14 cellular contexts compared by ENCODE assay signal in genomic region chr1:10031461-10031860, GRCh38. TPM values are rescaled to one million over a fixed set of nuclear protein-coding genes. Genes with fewer than 3 reads are reported as not detected.
DNase-seq lines count a peak whose midpoint lies in the region; ATAC-seq, FAIRE-seq and TF ChIP-seq lines count a peak whose summit lies in the region.
"Had no signal": no experiment of that assay in that cellular context is flagged by ENCODE, and none has a peak within 500 bp of the region (broad histone marks: within the 10 kb centered on the region; RNA-seq: fewer than 3 reads in every experiment).

No MANE protein-coding gene starts in this region.

- H3K4me1 ChIP-seq in HepG2 (ENCODE audit: insufficient read depth, low read length): peaks cover 11% of the 10 kb centered on the region
- peaks cover 0 to 16% (median 2%) of the 10 kb centered on the region in 4 donors for H3K4me1 ChIP-seq in right lobe of liver
- H3K4me1 ChIP-seq in hepatocyte (ENCODE audit: insufficient read depth): peaks cover 4% of the 10 kb centered on the region

- H3K27ac ChIP-seq in HepG2 (ENCODE audit: extremely low read length, insufficient read depth, low read length) (no peak overlapping the region), right lobe of liver (no peak overlapping the region), SK-N-MC (peak overlapping the region; percentile 94), hepatocyte (no peak overlapping the region)

- ATAC-seq in HepG2 (no peak), right lobe of liver (no peak)

- intact Hi-C loops in HepG2 (cut with micrococcal nuclease; ENCODE audit: unreplicated experiment) (no loop called here), right lobe of liver (cut with DNase I) (loop anchor here in 1 of 2 donors (10.0 kb wide), 1 partner anchor 157 kb away; no protein-coding TSS in a partner anchor)

- no peak overlapping the region for H3K9ac ChIP-seq in HepG2 (ENCODE audit: insufficient read depth, low read depth, low read length)
- no peak overlapping the region for H3K9ac ChIP-seq in SK-N-MC (ENCODE audit: insufficient read length)

- no peaks in the 10 kb centered on the region for H3K9me3 ChIP-seq in HepG2 (ENCODE audit: low read length)
- no peaks in the 10 kb centered on the region for H3K9me3 ChIP-seq in right lobe of liver
- H3K9me3 ChIP-seq in SK-N-MC (ENCODE audit: low read depth, low read length): no peaks in the 10 kb centered on the region
- no peaks in the 10 kb centered on the region for H3K9me3 ChIP-seq in hepatocyte (ENCODE audit: low read depth)
- H3K9me3 ChIP-seq: tibial nerve had no signal

- in situ Hi-C loops in HepG2 (cut with HindIII; ENCODE audit: extremely low pct_ligation_motif_present, low pct_unique_long_range_greater_than_20kb) (loop anchor here (5.0 to 10.0 kb wide), 2 partner anchors 89 to 157 kb away; partner anchors contain the start of genes LZIC and NMNAT1), KBM-7 (cut with MboI; ENCODE audit: low pct_unique_long_range_greater_than_20kb, low sequenced_read_pairs) (no loop called here)

- H3K9me2 ChIP-seq in hepatocyte (replicated peaks; ENCODE audit: insufficient read depth): no peaks in the 10 kb centered on the region

- FAIRE-seq in HepG2 (lab: Jason Lieb, UNC): no peak
- FAIRE-seq: GM12891 had no signal

- no TSS peak for BruUV-seq in HepG2 (replicated peaks; lab: Mats Ljungman, UMichigan)

- H3K36me3 ChIP-seq in HepG2 (replicated peaks in 1 of 2; ENCODE audit: control insufficient read depth in 1 of 2, insufficient read depth in 2 of 2, low read length in 2 of 2): no peaks in the 10 kb centered on the region
- no peaks in the 10 kb centered on the region for H3K36me3 ChIP-seq in right lobe of liver
- 0 out of 2 replicates have a peak, but pooled peaks cover 3% of the 10 kb centered on the region for H3K36me3 ChIP-seq in SK-N-MC (ENCODE audit: insufficient read depth, low read length)
- H3K36me3 ChIP-seq in hepatocyte (replicated peaks; ENCODE audit: insufficient read depth, low read depth): no peaks in the 10 kb centered on the region
- H3K36me3 ChIP-seq: HAP-1, tibial nerve had no signal

- no peak for TF ChIP-seq RAD21 in HepG2 (CRISPR knock-in tag; IDR thresholded peaks at IDR 0.05)

- H2AFZ ChIP-seq in HepG2 (ENCODE audit: low read length) (no peak overlapping the region), hepatocyte (no peak overlapping the region)

- H4K20me1 ChIP-seq in HepG2 (ENCODE audit: insufficient read depth, low read length): no peaks in the 10 kb centered on the region
- no peaks in the 10 kb centered on the region for H4K20me1 ChIP-seq in hepatocyte (ENCODE audit: insufficient read depth, poor library complexity, severe bottlenecking)

- 97% methylated on average over 3 of the region's 3 CpGs for WGBS in HepG2 (ENCODE audit: low lambda C conversion rate)
- 93% methylated on average over 3 of the region's 3 CpGs for WGBS in right lobe of liver (ENCODE audit: insufficient coverage, low coverage, low lambda C conversion rate, missing lambda C conversion rate)
- WGBS in hepatocyte (ENCODE audit: low lambda C conversion rate, missing lambda C conversion rate): 69% methylated on average over 3 of the region's 3 CpGs

- DNase-seq in HepG2 (ENCODE audit: low spot score): no peak
- DNase-seq in right lobe of liver: no peak
- DNase-seq in SK-N-MC (ENCODE audit: low read depth, low spot score): no peak
- peak; percentile 17 to 34 for DNase-seq in foreskin fibroblast
- no peak for DNase-seq in NCI-H1417 treated with DMSO at 0.1 percent for 48 hours (lab: John Stamatoyannopoulos, UW)
- no peak for DNase-seq in hepatocyte (ENCODE audit: low spot score)
- DNase-seq in NCI-H345 (lab: John Stamatoyannopoulos, UW): no peak
- no peak for DNase-seq in KBM-7
- DNase-seq: activated CD8-positive, alpha-beta memory T cell treated with anti-CD3 and anti-CD28 coated beads, Interleukin-2, amount 50 U/mL, for 4 hours; NCI-H1436 treated with DMSO at 0.1 percent for 48 hours; NCI-H524 had no signal

- TF ChIP-seq CTCF in HepG2 (CRISPR knock-in tag; IDR thresholded peaks at IDR 0.05) (no peak), right lobe of liver (IDR thresholded peaks at IDR 0.05) (no peak), foreskin fibroblast (IDR thresholded peaks at IDR 0.05; ENCODE audit: low read depth, low read length) (no peak), hepatocyte (IDR thresholded peaks at IDR 0.05; ENCODE audit: poor library complexity) (no peak)

- POLR2A ChIA-PET in HepG2 (lab: Yijun Ruan, JAX): no interaction called here

- no peak overlapping the region for H3K4me2 ChIP-seq in HepG2 (ENCODE audit: low read depth, low read length)
- H3K4me2 ChIP-seq in hepatocyte: no peak overlapping the region

- CTCF ChIA-PET in HepG2 (lab: Yijun Ruan, JAX; ENCODE audit: low intra/inter-chr PET ratio, low total read pairs): interaction anchor here (2.7 kb wide), 1 partner anchor 156 kb away, joined by 16 read pairs; no protein-coding TSS in a partner anchor

- H3K4me3 ChIP-seq in HepG2 (replicated peaks in 1 of 3; ENCODE audit: insufficient read depth in 1 of 3, low read depth in 2 of 3, low read length in 3 of 3) (no peak overlapping the region), right lobe of liver (no peak overlapping the region), SK-N-MC (0 out of 2 replicates have a peak overlapping the region, but pooled peaks have one; percentile 13), foreskin fibroblast (ENCODE audit: low read depth in 1 of 2, low read length in 2 of 2) (no peak overlapping the region), hepatocyte (no peak overlapping the region)

- TF ChIP-seq POLR2A in HepG2 (IDR thresholded peaks at IDR 0.05; ENCODE audit: insufficient read depth in 1 of 2, low read depth in 2 of 2, low read length in 2 of 2) (no peak), right lobe of liver (IDR thresholded peaks at IDR 0.05) (no peak)

- TF ChIP-seq EP300 in HepG2 (IDR thresholded peaks at IDR 0.05; ENCODE audit: low read depth in 2 of 2, low read length in 2 of 2) (no peak), HepG2 (CRISPR knock-in tag; IDR thresholded peaks at IDR 0.05; ENCODE audit: borderline replicate concordance) (no peak)

- H3K27me3 ChIP-seq in HepG2 (ENCODE audit: control insufficient read depth in 1 of 2, insufficient read depth in 2 of 2, low read length in 2 of 2) (no peaks in the 10 kb centered on the region; a peak in 1 of 5 replicates), right lobe of liver (no peaks in the 10 kb centered on the region), hepatocyte (no peaks in the 10 kb centered on the region)
- H3K27me3 ChIP-seq: tibial nerve had no signal

- H3K79me2 ChIP-seq in HepG2 (ENCODE audit: insufficient read depth, low read length): peaks cover 23% of the 10 kb centered on the region
- H3K79me2 ChIP-seq in hepatocyte: peaks cover 28% of the 10 kb centered on the region

RNA-seq across cellular contexts. Expression of gene UBE4B, which starts 1.3 kb away (rescaled TPM):
- total RNA-seq in HepG2 (2016; rRNA removed; fragmentation: Illumina TruSeq; extraction: Trizol) (24.8 and 32.0 TPM in 2 replicates), right lobe of liver (10 to 100 TPM; 11.4 to 27.9 (median 22.6) TPM), hepatocyte (32.2 and 41.1 TPM in 2 replicates)
- total RNA-seq in HepG2 (2016; cell fraction: cytosol; rRNA removed; fragmentation: Illumina TruSeq; extraction: Trizol; ENCODE audit: low read depth): 8.2 and 8.9 TPM in 2 replicates
- total RNA-seq in HepG2 (2016; cell fraction: insoluble cytoplasmic fraction; rRNA removed; fragmentation: Illumina TruSeq; extraction: Trizol): 25.2 and 27.0 TPM in 2 replicates
- 17.6 and 18.3 TPM in 2 replicates for total RNA-seq in HepG2 (2016; cell fraction: membrane; rRNA removed; fragmentation: Illumina TruSeq; extraction: Trizol)
- total RNA-seq in HepG2 (2016; cell fraction: nucleus; rRNA removed; fragmentation: Illumina TruSeq; extraction: Trizol): 21.7 and 24.4 TPM in 2 replicates
- polyA plus RNA-seq in HepG2 (2011; rRNA removed) (15.2 and 15.3 TPM in 2 replicates), hepatocyte (18.7 and 23.5 TPM in 2 replicates)
- 13.1 and 13.4 TPM in 2 replicates for polyA plus RNA-seq in HepG2 (2011; cell fraction: cytosol; rRNA removed)
- polyA plus RNA-seq in HepG2 (2011; cell fraction: nucleus; rRNA removed): 27.1 and 31.0 TPM in 2 replicates
- 30.9 and 36.8 TPM in 2 replicates for polyA plus RNA-seq in HepG2 (2012)
- 3.9 and 4.2 TPM in 2 replicates for polyA plus RNA-seq in HepG2 (2016; cell fraction: cytosol; fragmentation: Illumina TruSeq; extraction: Trizol; ENCODE audit: low read depth)
- 26.3 and 39.4 TPM in 2 replicates for polyA plus RNA-seq in HepG2 (2016; cell fraction: insoluble cytoplasmic fraction; fragmentation: Illumina TruSeq; extraction: Trizol; ENCODE audit: low read depth)
- polyA plus RNA-seq in HepG2 (2016; cell fraction: membrane; fragmentation: Illumina TruSeq; extraction: Trizol; ENCODE audit: low read depth): 12.1 and 14.1 TPM in 2 replicates
- polyA plus RNA-seq in HepG2 (2016; cell fraction: nucleus; fragmentation: Illumina TruSeq; extraction: Trizol; ENCODE audit: insufficient read depth, low read depth): 34.1 and 39.2 TPM in 2 replicates
- 27.1 and 39.8 TPM in 2 replicates for polyA minus RNA-seq in HepG2 (2011; rRNA and poly(A)+ RNA removed; ENCODE audit: low replicate concordance)
- 20.1 and 22.2 TPM in 2 replicates for polyA minus RNA-seq in HepG2 (2011; cell fraction: cytosol; rRNA and poly(A)+ RNA removed)
- 26.5 and 28.8 TPM in 2 replicates for polyA minus RNA-seq in HepG2 (2011; cell fraction: nucleus; rRNA and poly(A)+ RNA removed)

RNA-seq across cellular contexts. Expression of gene RBP7, which starts 34.4 kb away (rescaled TPM):
- 2.0 and 2.3 TPM in 2 replicates for total RNA-seq in HepG2 (2016; rRNA removed; fragmentation: Illumina TruSeq; extraction: Trizol)
- 0.71 and 0.88 TPM in 2 replicates for total RNA-seq in HepG2 (2016; cell fraction: cytosol; rRNA removed; fragmentation: Illumina TruSeq; extraction: Trizol; ENCODE audit: low read depth)
- total RNA-seq in HepG2 (2016; cell fraction: insoluble cytoplasmic fraction; rRNA removed; fragmentation: Illumina TruSeq; extraction: Trizol): 1.5 and 1.9 TPM in 2 replicates
- total RNA-seq in HepG2 (2016; cell fraction: membrane; rRNA removed; fragmentation: Illumina TruSeq; extraction: Trizol): 2.0 and 2.2 TPM in 2 replicates
- 0.71 TPM in 1 of 2 replicates, not detected in the other for total RNA-seq in HepG2 (2016; cell fraction: nucleus; rRNA removed; fragmentation: Illumina TruSeq; extraction: Trizol)
- 1.6 and 2.0 TPM in 2 replicates for polyA plus RNA-seq in HepG2 (2011; rRNA removed)
- 0.90 and 1.5 TPM in 2 replicates for polyA plus RNA-seq in HepG2 (2011; cell fraction: cytosol; rRNA removed)
- polyA plus RNA-seq in HepG2 (2011; cell fraction: nucleus; rRNA removed): not detected in 2 replicates
- polyA plus RNA-seq in HepG2 (2012): 1.7 and 2.5 TPM in 2 replicates
- polyA plus RNA-seq in HepG2 (2016; cell fraction: cytosol; fragmentation: Illumina TruSeq; extraction: Trizol; ENCODE audit: low read depth): 2.7 and 3.6 TPM in 2 replicates
- 3.0 and 4.6 TPM in 2 replicates for polyA plus RNA-seq in HepG2 (2016; cell fraction: insoluble cytoplasmic fraction; fragmentation: Illumina TruSeq; extraction: Trizol; ENCODE audit: low read depth)
- 2.2 and 3.1 TPM in 2 replicates for polyA plus RNA-seq in HepG2 (2016; cell fraction: membrane; fragmentation: Illumina TruSeq; extraction: Trizol; ENCODE audit: low read depth)
- polyA plus RNA-seq in HepG2 (2016; cell fraction: nucleus; fragmentation: Illumina TruSeq; extraction: Trizol; ENCODE audit: insufficient read depth, low read depth): 0.88 and 0.90 TPM in 2 replicates
- polyA minus RNA-seq in HepG2 (2011; rRNA and poly(A)+ RNA removed; ENCODE audit: low replicate concordance): 0.88 TPM in 1 of 2 replicates, not detected in the other
- polyA minus RNA-seq in HepG2 (2011; cell fraction: cytosol; rRNA and poly(A)+ RNA removed): 1.1 TPM in 1 of 2 replicates, not detected in the other
- polyA minus RNA-seq in HepG2 (2011; cell fraction: nucleus; rRNA and poly(A)+ RNA removed): not detected in 2 replicates
- 1 to 10 TPM; 1.7 to 5.1 (median 3.0) TPM for total RNA-seq in right lobe of liver
- 0.50 and 2.0 TPM in 2 replicates for total RNA-seq in hepatocyte
- 0.25 and 0.61 TPM in 2 replicates for polyA plus RNA-seq in hepatocyte

Comparison
In these comparisons a context has a peak if more than half of its experiments do, and no peak if none do; other contexts are left out.
1. DNase-seq: peak in foreskin fibroblast (2 of 2); none in HepG2 (single experiment), right lobe of liver (0 of 3), SK-N-MC (single experiment), NCI-H1417 treated with DMSO at 0.1 percent for 48 hours (single experiment), hepatocyte (single experiment), NCI-H345 (single experiment) and KBM-7 (single experiment).